In the genomic region with DNA sequence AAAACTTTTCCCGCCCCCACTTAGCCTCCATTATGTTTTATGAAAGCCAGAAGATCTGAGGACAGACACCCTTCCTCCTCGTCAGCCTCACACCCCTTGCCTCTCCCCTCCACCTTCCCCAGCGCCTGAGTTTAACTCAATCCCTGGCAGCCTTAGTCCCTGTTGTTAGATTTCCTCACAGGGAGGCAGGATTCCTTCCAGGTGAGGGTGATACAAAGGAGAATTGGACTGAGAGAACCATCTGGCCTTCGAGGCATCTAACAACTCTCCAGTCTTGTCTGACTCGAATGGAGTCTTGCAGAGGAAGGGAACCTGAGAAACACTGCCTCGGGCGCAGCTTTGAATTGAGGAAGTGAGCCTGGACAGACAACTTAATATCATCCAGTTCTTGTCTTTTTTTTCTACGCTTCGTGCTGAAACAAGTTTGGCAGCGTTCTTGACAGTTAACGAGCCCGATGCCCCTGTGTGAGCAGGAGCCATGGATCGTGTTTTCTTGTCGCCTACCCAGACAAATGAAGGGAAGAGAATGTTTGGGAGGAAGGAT, we compare ENCODE assay signal across 8 cellular contexts. TPM values are rescaled to one million over a fixed set of nuclear protein-coding genes. Genes with fewer than 3 reads are reported as not detected.
DNase-seq lines count a peak whose midpoint lies in the region; ATAC-seq and TF ChIP-seq lines count a peak whose summit lies in the region.

No MANE protein-coding gene starts in this region.

- H3K36me3 Mint-ChIP-seq in activated naive CD8-positive, alpha-beta T cell treated with anti-CD3 and anti-CD28 coated beads, Interleukin-2, amount 50 U/mL, for 24 hours (ENCODE audit: low read depth) = peaks cover 10% of the 10 kb centered on the region

- peaks cover 36% of the 10 kb centered on the region for H3K4me1 Mint-ChIP-seq in activated naive CD8-positive, alpha-beta T cell treated with anti-CD3 and anti-CD28 coated beads, Interleukin-2, amount 50 U/mL, for 24 hours

- TF ChIP-seq CTCF in LNCaP clone FGC (IDR thresholded peaks at IDR 0.05; ENCODE audit: control insufficient read depth, extremely low read depth, insufficient read depth) = no peak

- DNase-seq in NCI-H1092 treated with DMSO at 0.1 percent for 48 hours (lab: John Stamatoyannopoulos, UW) = peak; percentile 20
- DNase-seq in NCI-H1092 (lab: John Stamatoyannopoulos, UW) = no peak
- DNase-seq in LNCaP clone FGC (ENCODE audit: low read depth) = peak; percentile 61
- DNase-seq in activated naive CD8-positive, alpha-beta T cell treated with anti-CD3 and anti-CD28 coated beads, Interleukin-2, amount 50 U/mL, for 24 hours = peak; percentile 20
- DNase-seq in activated effector memory CD4-positive, alpha-beta T cell treated with Interleukin-2 at 50 U/mL for 16 hours = no peak
- DNase-seq in NCI-H1930 (lab: John Stamatoyannopoulos, UW) = no peak

- no peaks in the 10 kb centered on the region for H3K27me3 ChIP-seq in layer of hippocampus (ENCODE audit: control insufficient read depth, insufficient read depth, low read length)

- H3K4me3 ChIP-seq in LNCaP clone FGC (ENCODE audit: low read depth, low read length) = peak overlapping the region; percentile 74

- H3K9me3 Mint-ChIP-seq in activated naive CD8-positive, alpha-beta T cell treated with anti-CD3 and anti-CD28 coated beads, Interleukin-2, amount 50 U/mL, for 24 hours = no peaks in the 10 kb centered on the region

- no peak for ATAC-seq in activated naive CD8-positive, alpha-beta T cell treated with anti-CD3 and anti-CD28 coated beads, Interleukin-2, amount 50 U/mL, for 24 hours

- no peaks in the 10 kb centered on the region for H3K27me3 Mint-ChIP-seq in activated naive CD8-positive, alpha-beta T cell treated with anti-CD3 and anti-CD28 coated beads, Interleukin-2, amount 50 U/mL, for 24 hours

- H3K27ac ChIP-seq in layer of hippocampus (ENCODE audit: low read depth, low read length) (peak overlapping the region; percentile 97), temporal lobe (ENCODE audit: low read depth, low read length) (peak overlapping the region; percentile 83)

- peak overlapping the region; percentile 73 for H3K4me3 Mint-ChIP-seq in activated naive CD8-positive, alpha-beta T cell treated with anti-CD3 and anti-CD28 coated beads, Interleukin-2, amount 50 U/mL, for 24 hours

- peak overlapping the region; percentile 70 for H3K27ac Mint-ChIP-seq in activated naive CD8-positive, alpha-beta T cell treated with anti-CD3 and anti-CD28 coated beads, Interleukin-2, amount 50 U/mL, for 24 hours

RNA-seq across cellular contexts. Expression of gene ZNF768, which starts 1.3 kb away (rescaled TPM):
- total RNA-seq in temporal lobe = 16.5 TPM

RNA-seq across cellular contexts. Expression of gene ZNF747, which starts 7.0 kb away (rescaled TPM):
- 8.6 TPM for total RNA-seq in temporal lobe

RNA-seq across cellular contexts. Expression of gene ZNF764, which starts 30.5 kb away (rescaled TPM):
- 9.1 TPM for total RNA-seq in temporal lobe

RNA-seq across cellular contexts. Expression of gene ZNF688, which starts 43.8 kb away (rescaled TPM):
- 7.4 TPM for total RNA-seq in temporal lobe

RNA-seq across cellular contexts. Expression of gene ITGAL, which starts 55.2 kb away (rescaled TPM):
- 1.2 TPM for total RNA-seq in temporal lobe

Comparison
In these comparisons a context has a peak if more than half of its experiments do, and no peak if none do; other contexts are left out.
1. DNase-seq: peak in NCI-H1092 treated with DMSO at 0.1 percent for 48 hours (single experiment), LNCaP clone FGC (single experiment) and activated naive CD8-positive, alpha-beta T cell treated with anti-CD3 and anti-CD28 coated beads, Interleukin-2, amount 50 U/mL, for 24 hours (single experiment); none in NCI-H1092 (single experiment), activated effector memory CD4-positive, alpha-beta T cell treated with Interleukin-2 at 50 U/mL for 16 hours (single experiment) and NCI-H1930 (0 of 2).